Comparison of ENCODE assay signal across 19 cellular contexts in genomic region chr10:7955446-7955845, GRCh38.
DNase-seq lines count a peak whose midpoint lies in the region; ATAC-seq and TF ChIP-seq lines count a peak whose summit lies in the region.
"Had no signal": no experiment of that assay in that cellular context is flagged by ENCODE, and none has a peak within 500 bp of the region (broad histone marks: within the 10 kb centered on the region; RNA-seq: fewer than 3 reads in every experiment).

No MANE protein-coding gene starts in this region.

- H3K9ac ChIP-seq in mammary epithelial cell (ENCODE audit: insufficient read depth, low read length) (no peak overlapping the region), IMR-90 (ENCODE audit: low read depth, low read length) (no peak overlapping the region)

- 0 out of 2 replicates have a peak, but pooled peaks have one; percentile 10 for ATAC-seq in IMR-90 (ENCODE audit: low read depth)
- ATAC-seq in HG02642 (IDR thresholded peaks at IDR 0.05; ENCODE audit: poor library complexity, unreplicated experiment) = no peak
- ATAC-seq: K562 had no signal

- TF ChIP-seq POLR2A in IMR-90 (IDR thresholded peaks at IDR 0.05; ENCODE audit: low read depth, low read length) = no peak

- no peak overlapping the region for H3K4me3 Mint-ChIP-seq in MCF 10A (ENCODE audit: unreplicated experiment)

- no peak overlapping the region for H2BK15ac ChIP-seq in IMR-90 (ENCODE audit: low read depth, low read length)

- H3K36me3 Mint-ChIP-seq in MCF 10A (ENCODE audit: insufficient read depth, unreplicated experiment) = no peaks in the 10 kb centered on the region

- H3K18ac ChIP-seq in IMR-90 (ENCODE audit: low read depth, low read length) = peak overlapping the region; percentile 71; the same call in 1 of the 2 replicates

- no peak overlapping the region for H2BK20ac ChIP-seq in IMR-90 (ENCODE audit: low read depth, low read length)

- no peak overlapping the region; a peak in 1 of 4 replicates for H4K8ac ChIP-seq in IMR-90 (ENCODE audit: low read depth in 2 of 2, low read length in 2 of 2)

- POLR2A ChIA-PET in MCF 10A (lab: Yijun Ruan, JAX) = interaction anchor here (0.6 kb wide), 1 partner anchor 38 kb away, joined by 3 read pairs; no protein-coding TSS in a partner anchor
- POLR2A ChIA-PET in IMR-90 (lab: Charles Lee; ENCODE audit: unreplicated experiment) = no interaction called here

- H4K5ac ChIP-seq in IMR-90 (ENCODE audit: low read depth, low read length) = no peak overlapping the region

- H3K79me2 ChIP-seq in mammary epithelial cell (ENCODE audit: insufficient read depth, low read length) = peaks cover 10% of the 10 kb centered on the region

- H3K27ac Mint-ChIP-seq in MCF 10A (ENCODE audit: low read depth, unreplicated experiment) = peak overlapping the region; percentile 46

- H2AK9ac ChIP-seq in IMR-90 (replicated peaks; ENCODE audit: low read depth, low read length, poor library complexity) = no peak overlapping the region

- no peak for DNase-seq in MCF 10A (ENCODE audit: unreplicated experiment)
- DNase-seq in mammary epithelial cell = no peak
- DNase-seq in IMR-90 = no peak
- peak; percentile 79 for DNase-seq in fibroblast of peridontal ligament (ENCODE audit: extremely low read depth)
- DNase-seq in stimulated activated CD4-positive, alpha-beta T cell treated with anti-CD3 and anti-CD28 coated beads, Interleukin-12 subunit alpha, Interleukin-12 subunit beta, amount 100 ng/mL, for 4 hours = no peak
- no peak for DNase-seq in NCI-H2171 (lab: John Stamatoyannopoulos, UW)
- DNase-seq: DMS79, HCEC 1CT, NCI-H1105 treated with DMSO at 0.1 percent for 48 hours, NCI-H187, NCI-H2107, NCI-H2227 treated with DMSO at 0.1 percent for 48 hours, NCI-H510A treated with DMSO at 0.1 percent for 48 hours, NCI-H774, OCI-M1, Right ventricle myocardium superior had no signal

- TF ChIP-seq CTCF in MCF 10A (IDR thresholded peaks at IDR 0.05; ENCODE audit: unreplicated experiment) = no peak
- TF ChIP-seq CTCF in mammary epithelial cell (conservative IDR thresholded peaks at IDR 0.05 in 1 of 2, IDR thresholded peaks at IDR 0.05 in 1 of 2; ENCODE audit: extremely low read depth in 1 of 2, insufficient read depth in 1 of 2, low read depth in 1 of 2, low read length in 2 of 2) = no peak
- TF ChIP-seq CTCF in IMR-90 (conservative IDR thresholded peaks at IDR 0.05; ENCODE audit: low read depth, low read length) = no peak

- H2AK5ac ChIP-seq in IMR-90 (ENCODE audit: low read depth, low read length) = no peak overlapping the region

- BruUV-seq in MCF 10A (replicated peaks; lab: Mats Ljungman, UMichigan) = no TSS peak
- BruUV-seq in mammary epithelial cell (replicated peaks; lab: Mats Ljungman, UMichigan) = no TSS peak
- no TSS peak for BruUV-seq in IMR-90 (replicated peaks; lab: Mats Ljungman, UMichigan)

- TF ChIP-seq RAD21 in IMR-90 (IDR thresholded peaks at IDR 0.05; ENCODE audit: low read length) = no peak

- H3K4me3 ChIP-seq in mammary epithelial cell (replicated peaks in 1 of 3; ENCODE audit: insufficient read depth in 1 of 3, low read depth in 2 of 3, low read length in 3 of 3) = no peak overlapping the region
- no peak overlapping the region for H3K4me3 ChIP-seq in IMR-90 (ENCODE audit: insufficient read depth, low read depth, low read length)
- H3K4me3 ChIP-seq: K562 had no signal

- no peaks in the 10 kb centered on the region for H4K20me1 ChIP-seq in mammary epithelial cell (ENCODE audit: insufficient read depth, low read length)
- no peaks in the 10 kb centered on the region for H4K20me1 ChIP-seq in IMR-90 (ENCODE audit: insufficient read depth, low read length)

- CTCF ChIA-PET in MCF 10A (lab: Yijun Ruan, JAX) = no interaction called here
- CTCF ChIA-PET in mammary epithelial cell (lab: Charles Lee; ENCODE audit: low non-redundant PET) = no interaction called here
- CTCF ChIA-PET in IMR-90 (lab: Yijun Ruan, JAX) = no interaction called here

- no peak overlapping the region for H3K27ac ChIP-seq in mammary epithelial cell (ENCODE audit: insufficient read depth, low read depth, low read length)
- H3K27ac ChIP-seq in IMR-90 (ENCODE audit: insufficient read depth, low read length) = peak overlapping the region; percentile 41; the same call in 1 of the 2 replicates
- H3K27ac ChIP-seq: C4-2B had no signal

- no peak overlapping the region for H3K14ac ChIP-seq in IMR-90 (replicated peaks; ENCODE audit: low read depth, low read length)

- no peaks in the 10 kb centered on the region for H3K9me3 Mint-ChIP-seq in MCF 10A (ENCODE audit: unreplicated experiment)

- H3K23ac ChIP-seq in IMR-90 (ENCODE audit: low read depth, low read length) = 0 out of 2 replicates have a peak overlapping the region, but pooled peaks have one; percentile 40

- intact Hi-C loops in MCF 10A (cut with micrococcal nuclease) = no loop called here
- intact Hi-C loops in mammary epithelial cell (cut with micrococcal nuclease) = no loop called here
- intact Hi-C loops in IMR-90 (cut with micrococcal nuclease) = no loop called here

- H4K91ac ChIP-seq in IMR-90 (ENCODE audit: insufficient read depth, low read depth, low read length) = no peak overlapping the region

- no peaks in the 10 kb centered on the region for H3K9me3 ChIP-seq in mammary epithelial cell (replicated peaks; ENCODE audit: insufficient read depth, low read length)
- H3K9me3 ChIP-seq in IMR-90 (ENCODE audit: control insufficient read depth, insufficient read depth, low read length) = no peaks in the 10 kb centered on the region; the same call in 1 of the 2 replicates

- H3K27me3 Mint-ChIP-seq in MCF 10A (ENCODE audit: insufficient read depth, unreplicated experiment) = no peaks in the 10 kb centered on the region

- H3K4me2 ChIP-seq in mammary epithelial cell (ENCODE audit: insufficient read depth, low read depth, low read length) (no peak overlapping the region), IMR-90 (ENCODE audit: low read depth, low read length) (no peak overlapping the region)

- H3K4me1 ChIP-seq in mammary epithelial cell (ENCODE audit: insufficient read depth, low read length) (peaks cover 3% of the 10 kb centered on the region), IMR-90 (ENCODE audit: control insufficient read depth, insufficient read depth, low read length) (peaks cover 10% of the 10 kb centered on the region)

- in situ Hi-C loops in mammary epithelial cell (cut with MboI; ENCODE audit: low sequenced_read_pairs in 2 of 2) = no loop called here
- in situ Hi-C loops in IMR-90 (cut with MboI; ENCODE audit: low sequenced_read_pairs) = no loop called here

- 94% methylated on average over 1 of the region's 1 CpG for WGBS in mammary epithelial cell (ENCODE audit: low coverage, missing lambda C conversion rate)
- WGBS in IMR-90 (ENCODE audit: extremely low coverage in 2 of 2, insufficient read length in 1 of 2), 2 experiments = no CpG with 5 or more reads among the region's 1 CpG

- no peaks in the 10 kb centered on the region for H3K4me1 Mint-ChIP-seq in MCF 10A (ENCODE audit: insufficient read depth, unreplicated experiment)

- no peak overlapping the region; the same call in 1 of the 2 replicates for H2BK120ac ChIP-seq in IMR-90 (ENCODE audit: low read depth, low read length)

- dilution Hi-C loops in mammary epithelial cell (cut with HindIII; ENCODE audit: low sequenced_read_pairs) (no loop called here), IMR-90 (cut with HindIII; ENCODE audit: low sequenced_read_pairs, unreplicated experiment) (no loop called here)

- H3K9me1 ChIP-seq in IMR-90 (ENCODE audit: insufficient read depth, low read length) = peaks cover 3% of the 10 kb centered on the region; the same call in 1 of the 2 replicates

- H2BK5ac ChIP-seq in IMR-90 (ENCODE audit: low read depth, low read length, poor library complexity, severe bottlenecking) = peak overlapping the region; percentile 87

- no peak overlapping the region for H3K56ac ChIP-seq in IMR-90 (ENCODE audit: extremely low read depth, insufficient read depth, low read length)

- H3K27me3 ChIP-seq in mammary epithelial cell (ENCODE audit: insufficient read depth, low read length) (no peaks in the 10 kb centered on the region), IMR-90 (ENCODE audit: control insufficient read depth, insufficient read depth, low read length) (no peaks in the 10 kb centered on the region)

- H3K36me3 ChIP-seq in mammary epithelial cell (ENCODE audit: insufficient read depth, low read length) = no peaks in the 10 kb centered on the region
- no peaks in the 10 kb centered on the region for H3K36me3 ChIP-seq in IMR-90 (ENCODE audit: control insufficient read depth, insufficient read depth, low read length)

- H3K4ac ChIP-seq in IMR-90 (ENCODE audit: low read depth, low read length) = no peak overlapping the region

- peaks cover 12 to 23% of the 10 kb centered on the region in 2 experiments for H3K79me1 ChIP-seq in IMR-90 (ENCODE audit: low read depth in 1 of 2, low read length in 2 of 2)

- H2AFZ ChIP-seq in mammary epithelial cell (ENCODE audit: low read depth, low read length) (no peak overlapping the region), IMR-90 (replicated peaks; ENCODE audit: low read length, poor library complexity) (no peak overlapping the region)

TF ChIP-seq in IMR-90, 13 proteins besides CTCF, POLR2A, EP300 and RAD21:
- TF ChIP-seq CEBPB (IDR thresholded peaks at IDR 0.05; ENCODE audit: low read depth, low read length) = no peak
- TF ChIP-seq MAFK (IDR thresholded peaks at IDR 0.05; ENCODE audit: low read depth, low read length) = no peak
- no peak for TF ChIP-seq FOS (IDR thresholded peaks at IDR 0.05; ENCODE audit: low read depth, low read length)
- no peak for TF ChIP-seq CHD1 (IDR thresholded peaks at IDR 0.05; ENCODE audit: low read depth, low read length)
- TF ChIP-seq BHLHE40 (IDR thresholded peaks at IDR 0.05; ENCODE audit: low read depth, low read length) = no peak
- TF ChIP-seq RFX5 (IDR thresholded peaks at IDR 0.05; ENCODE audit: low read depth, low read length) = no peak
- TF ChIP-seq, protein P1, sequence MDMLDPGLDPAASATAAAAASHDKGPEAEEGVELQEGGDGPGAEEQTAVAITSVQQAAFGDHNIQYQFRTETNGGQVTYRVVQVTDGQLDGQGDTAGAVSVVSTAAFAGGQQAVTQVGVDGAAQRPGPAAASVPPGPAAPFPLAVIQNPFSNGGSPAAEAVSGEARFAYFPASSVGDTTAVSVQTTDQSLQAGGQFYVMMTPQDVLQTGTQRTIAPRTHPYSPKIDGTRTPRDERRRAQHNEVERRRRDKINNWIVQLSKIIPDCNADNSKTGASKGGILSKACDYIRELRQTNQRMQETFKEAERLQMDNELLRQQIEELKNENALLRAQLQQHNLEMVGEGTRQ (IDR thresholded peaks at IDR 0.05; ENCODE audit: low read depth, low read length) = no peak
- no peak for TF ChIP-seq NFE2L2 (IDR thresholded peaks at IDR 0.05; ENCODE audit: low read depth, low read length)
- TF ChIP-seq RCOR1 (IDR thresholded peaks at IDR 0.05; ENCODE audit: insufficient replicate concordance, low read length) = no peak
- no peak for TF ChIP-seq MAZ (IDR thresholded peaks at IDR 0.05; ENCODE audit: borderline replicate concordance, low read depth, low read length)
- no peak for TF ChIP-seq MXI1 (IDR thresholded peaks at IDR 0.05; ENCODE audit: borderline replicate concordance, low read depth, low read length)
